ENCODE assay signal across 14 cellular contexts in the genomic region with DNA sequence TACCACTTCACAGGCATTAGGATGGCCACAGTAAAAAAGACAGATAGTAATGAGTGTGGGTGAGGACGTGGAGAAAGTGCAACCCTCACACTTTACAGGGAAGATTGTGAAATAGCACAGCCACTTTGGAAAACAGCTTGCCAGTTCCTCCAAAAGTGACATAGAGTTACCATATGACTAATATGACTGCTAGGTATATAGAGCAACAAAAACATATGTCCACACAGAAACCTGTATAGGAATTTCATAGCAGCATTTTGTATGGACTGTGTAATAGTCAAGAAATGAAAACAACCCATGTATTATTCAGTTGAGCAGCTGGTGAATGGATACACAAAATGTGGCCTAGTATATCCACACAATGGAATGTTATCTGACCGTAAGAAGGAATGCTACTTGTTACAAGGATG. TPM values are rescaled to one million over a fixed set of nuclear protein-coding genes. Genes with fewer than 3 reads are reported as not detected.
DNase-seq lines count a peak whose midpoint lies in the region; ATAC-seq and TF ChIP-seq lines count a peak whose summit lies in the region.
"Had no signal": no experiment of that assay in that cellular context is flagged by ENCODE, and none has a peak within 500 bp of the region (broad histone marks: within the 10 kb centered on the region; RNA-seq: fewer than 3 reads in every experiment).

No MANE protein-coding gene starts in this region.

- no peak overlapping the region for H3K4me2 ChIP-seq in mesenchymal stem cell (ENCODE audit: low read length, poor library complexity, severe bottlenecking)

- no peak overlapping the region for H3K4me3 ChIP-seq in mesenchymal stem cell (ENCODE audit: insufficient read depth in 1 of 2, low read depth in 1 of 2, low read length in 2 of 2)
- H3K4me3 ChIP-seq in spleen, result no peak overlapping the region
- H3K4me3 ChIP-seq in MG63, result no peak overlapping the region
- H3K4me3 ChIP-seq: thoracic aorta had no signal

- no peak overlapping the region for H3K4me3 Mint-ChIP-seq in effector memory CD8-positive, alpha-beta T cell
- H3K4me3 Mint-ChIP-seq: activated naive CD8-positive, alpha-beta T cell had no signal

- intact Hi-C loops in spleen (cut with DNase I; ENCODE audit: low total_unique reads), result no loop called here

- H3K4me1 ChIP-seq in mesenchymal stem cell (ENCODE audit: control insufficient read depth, insufficient read depth, low read depth, low read length) (peaks cover 30% of the 10 kb centered on the region), spleen (peaks cover 0 to 58% (median 23%) of the 10 kb centered on the region in 6 donors)

- H3K79me1 ChIP-seq in mesenchymal stem cell (replicated peaks; ENCODE audit: low read length, poor library complexity, severe bottlenecking), result no peaks in the 10 kb centered on the region

- H2BK15ac ChIP-seq in mesenchymal stem cell (ENCODE audit: low read depth, poor library complexity, severe bottlenecking), result no peak overlapping the region

- H3K27ac ChIP-seq in mesenchymal stem cell (ENCODE audit: low read length, poor library complexity, severe bottlenecking), result peak overlapping the region; percentile 32
- no peak overlapping the region for H3K27ac ChIP-seq in spleen
- H3K27ac ChIP-seq: thoracic aorta had no signal

- H3K23ac ChIP-seq in mesenchymal stem cell (ENCODE audit: low read length in 2 of 2), result no peak overlapping the region

- no peak overlapping the region for H3K4ac ChIP-seq in mesenchymal stem cell (ENCODE audit: low read depth in 1 of 2, low read length in 2 of 2)

- H2BK120ac ChIP-seq in mesenchymal stem cell (ENCODE audit: low read depth, low read length), result no peak overlapping the region

- no peak overlapping the region for H4K8ac ChIP-seq in mesenchymal stem cell (ENCODE audit: low read length)

- no peak overlapping the region for H2AFZ ChIP-seq in mesenchymal stem cell (ENCODE audit: low read depth, low read length)

- H3K18ac ChIP-seq in mesenchymal stem cell (ENCODE audit: low read depth in 1 of 2, low read length in 2 of 2), result no peak overlapping the region

- H3K27me3 ChIP-seq in mesenchymal stem cell (ENCODE audit: control insufficient read depth in 1 of 2, insufficient read depth in 1 of 2, low read length in 2 of 2) (peaks cover 0 to 13% of the 10 kb centered on the region in 2 experiments), spleen (replicated peaks in 1 of 7) (no peaks in the 10 kb centered on the region), MG63 (no peaks in the 10 kb centered on the region)

- ATAC-seq in effector memory CD8-positive, alpha-beta T cell (replicated peaks), result no peak
- no peak for ATAC-seq in GM19467 (IDR thresholded peaks at IDR 0.05; ENCODE audit: unreplicated experiment)
- ATAC-seq: SK-N-SH treated with all-trans-retinoic acid at 6 μM for 48 hours had no signal

- no peak overlapping the region for H3K14ac ChIP-seq in mesenchymal stem cell (ENCODE audit: low read length in 2 of 2)

- no peaks in the 10 kb centered on the region for H3K36me3 ChIP-seq in mesenchymal stem cell (ENCODE audit: control insufficient read depth in 1 of 2, insufficient read depth in 2 of 2, low read depth in 1 of 2, low read length in 2 of 2)
- no peaks in the 10 kb centered on the region for H3K36me3 ChIP-seq in spleen
- no peaks in the 10 kb centered on the region for H3K36me3 ChIP-seq in MG63
- H3K36me3 ChIP-seq: thoracic aorta had no signal

- H3K27me3 Mint-ChIP-seq in effector memory CD8-positive, alpha-beta T cell, result no peaks in the 10 kb centered on the region
- H3K27me3 Mint-ChIP-seq: activated naive CD8-positive, alpha-beta T cell had no signal

- H3K9me3 Mint-ChIP-seq in effector memory CD8-positive, alpha-beta T cell, result no peaks in the 10 kb centered on the region

- peak overlapping the region; percentile 44 to 93 for H3K27ac Mint-ChIP-seq in effector memory CD8-positive, alpha-beta T cell
- H3K27ac Mint-ChIP-seq: activated naive CD8-positive, alpha-beta T cell had no signal

- DNase-seq in AML-193 (lab: John Stamatoyannopoulos, UW), result peak; percentile 73 to 83
- peak; percentile 71 for DNase-seq in NOMO-1 treated with DMSO at 0.1 percent for 48 hours (lab: John Stamatoyannopoulos, UW; ENCODE audit: unreplicated experiment)
- DNase-seq in effector memory CD8-positive, alpha-beta T cell, result no peak
- DNase-seq in mesenchymal stem cell, result peak; percentile 69
- DNase-seq in spleen, result no peak
- DNase-seq in MG63, result no peak
- no peak for DNase-seq in NCI-H1105 treated with DMSO at 0.1 percent for 48 hours (lab: John Stamatoyannopoulos, UW)
- DNase-seq: activated CD8-positive, alpha-beta memory T cell treated with anti-CD3 and anti-CD28 coated beads, Interleukin-2, amount 50 U/mL, for 48 hours; NCI-H2171 treated with DMSO at 0.1 percent for 48 hours; nucleus accumbens had no signal

- H3K9me3 ChIP-seq in mesenchymal stem cell (ENCODE audit: control insufficient read depth, low read length), result no peaks in the 10 kb centered on the region
- H3K9me3 ChIP-seq in spleen, result no peaks in the 10 kb centered on the region
- no peaks in the 10 kb centered on the region for H3K9me3 ChIP-seq in MG63
- H3K9me3 ChIP-seq: thoracic aorta had no signal

- no peak for TF ChIP-seq POLR2A in spleen (IDR thresholded peaks at IDR 0.05)

- H2AK5ac ChIP-seq in mesenchymal stem cell (ENCODE audit: low read length, severe bottlenecking), result no peak overlapping the region

- no peak overlapping the region for H3K9ac ChIP-seq in mesenchymal stem cell (ENCODE audit: low read length)

- H4K91ac ChIP-seq in mesenchymal stem cell (ENCODE audit: low read length), result no peak overlapping the region

- peaks cover 47 to 50% of the 10 kb centered on the region in 2 donors for H3K4me1 Mint-ChIP-seq in effector memory CD8-positive, alpha-beta T cell (ENCODE audit: low read depth in 2 of 2)

- TF ChIP-seq CTCF in spleen (IDR thresholded peaks at IDR 0.05 in 8 of 11, conservative IDR thresholded peaks at IDR 0.05 in 3 of 11), result no peak

- H3K36me3 Mint-ChIP-seq in effector memory CD8-positive, alpha-beta T cell (ENCODE audit: insufficient read depth), result peaks cover 11% of the 10 kb centered on the region
- H3K36me3 Mint-ChIP-seq: activated naive CD8-positive, alpha-beta T cell had no signal

- H2BK5ac ChIP-seq in mesenchymal stem cell (ENCODE audit: low read depth, low read length, poor library complexity, severe bottlenecking), result no peak overlapping the region

- no peak overlapping the region for H2BK12ac ChIP-seq in mesenchymal stem cell (ENCODE audit: low read length in 2 of 2)

- 51% methylated on average over 2 of the region's 2 CpGs for WGBS in mesenchymal stem cell
- WGBS in spleen, 5 donors, result 53 to 73% (median 64%) methylated on average over 2 of the region's 2 CpGs

RNA-seq across cellular contexts. Expression of gene LBR, which starts 30.4 kb away (rescaled TPM):
- 30.8 TPM for polyA plus RNA-seq in mesenchymal stem cell (2013, experiment 1 of 2)
- polyA plus RNA-seq in mesenchymal stem cell (2013, experiment 2 of 2), result 30.9 TPM
- total RNA-seq in spleen, result 100 to 1,000 TPM in 1 of 7 donors, 10 to 100 TPM in 6; 83.7 to 157 (median 88.9) TPM
- polyA plus RNA-seq in spleen, result 10 to 100 TPM; 20.8 to 44.7 (median 29.1) TPM
- total RNA-seq in MG63 (2014; rRNA removed; shearing (Covaris generic); ENCODE audit: low replicate concordance), result 21.9 and 42.3 TPM in 2 replicates

Comparison
In these comparisons a context has a peak if more than half of its experiments do, and no peak if none do; other contexts are left out.
1. DNase-seq: peak in AML-193 (2 of 2), NOMO-1 treated with DMSO at 0.1 percent for 48 hours (single experiment) and mesenchymal stem cell (single experiment); none in effector memory CD8-positive, alpha-beta T cell (0 of 3), spleen (single experiment), MG63 (single experiment) and NCI-H1105 treated with DMSO at 0.1 percent for 48 hours (single experiment).